22 cellular contexts compared by ENCODE assay signal in the genomic region with DNA sequence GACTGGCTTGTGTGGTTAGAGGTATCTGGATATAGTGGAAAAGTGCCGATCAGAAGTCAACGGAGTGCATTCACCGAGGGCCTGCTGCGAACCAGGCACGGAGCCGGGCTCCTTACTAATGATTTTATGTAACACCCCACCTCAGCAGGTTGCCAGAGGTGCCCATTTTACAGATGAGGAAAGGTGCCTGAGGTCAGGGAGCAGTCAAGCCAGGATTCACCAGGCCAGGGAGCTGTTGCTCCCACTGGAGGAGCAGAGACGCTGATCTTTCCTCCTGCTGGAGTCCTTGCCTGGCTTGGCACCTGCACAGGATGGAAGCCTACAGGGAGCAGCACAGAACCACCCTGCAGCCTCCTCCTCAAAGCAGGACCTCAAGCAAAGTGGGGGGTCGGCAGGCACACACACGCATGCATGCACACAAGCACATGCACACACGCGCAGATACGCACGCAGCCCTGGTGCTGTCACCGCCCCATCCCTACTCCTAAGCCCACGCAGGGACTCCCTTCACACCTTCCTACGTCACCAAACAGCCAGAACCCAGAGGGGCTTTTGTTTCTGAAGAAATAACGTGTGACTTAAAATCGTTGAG. TPM values are rescaled to one million over a fixed set of nuclear protein-coding genes. Genes with fewer than 3 reads are reported as not detected.
"Had no signal": no experiment of that assay in that cellular context is flagged by ENCODE, and none has a peak within 500 bp of the region (broad histone marks: within the 10 kb centered on the region; RNA-seq: fewer than 3 reads in every experiment).

No MANE protein-coding gene starts in this region.

- H3K9me3 Mint-ChIP-seq: memory B cell; natural killer cell treated with Interleukin-12 subunit alpha and Interleukin-12 subunit beta and Interleukin-15 and Interleukin-18, amount 100 ng/mL, for 72 hours; neural crest cell; stimulated activated effector memory CD8-positive, alpha-beta T cell treated with anti-CD3 and anti-CD28 coated beads, Interleukin-12 subunit alpha, Interleukin-12 subunit beta, amount 100 ng/mL, for 72 hours had no signal

- H3K4me3 ChIP-seq: lung, prostate gland, right atrium auricular region, sigmoid colon, suprapubic skin, thyroid gland had no signal

- H3K36me3 ChIP-seq: prostate gland, right atrium auricular region, suprapubic skin, thyroid gland had no signal

- H3K27me3 Mint-ChIP-seq: memory B cell; natural killer cell treated with Interleukin-12 subunit alpha and Interleukin-12 subunit beta and Interleukin-15 and Interleukin-18, amount 100 ng/mL, for 72 hours had no signal

- H3K9me3 ChIP-seq: prostate gland, right atrium auricular region, sigmoid colon, suprapubic skin, thyroid gland had no signal

- H3K27ac ChIP-seq: prostate gland, right atrium auricular region, suprapubic skin, thyroid gland had no signal

- H3K4me3 Mint-ChIP-seq: memory B cell; natural killer cell treated with Interleukin-12 subunit alpha and Interleukin-12 subunit beta and Interleukin-15 and Interleukin-18, amount 100 ng/mL, for 72 hours; neural crest cell; stimulated activated effector memory CD8-positive, alpha-beta T cell treated with anti-CD3 and anti-CD28 coated beads, Interleukin-12 subunit alpha, Interleukin-12 subunit beta, amount 100 ng/mL, for 72 hours had no signal

- DNase-seq: cerebellar nuclear complex; cortex of kidney; effector CD4-positive, alpha-beta T cell; sigmoid colon; stimulated activated CD4-positive, alpha-beta T cell treated with anti-CD3 and anti-CD28 coated beads, Interleukin-2, amount 100 ng/mL, for 24 hours; stimulated activated CD4-positive, alpha-beta T cell treated with anti-CD3 and anti-CD28 coated beads, Interleukin-4, amount 100 ng/mL, for 24 hours; stimulated activated naive CD8-positive, alpha-beta T cell treated with anti-CD3 and anti-CD28 coated beads, Interleukin-15, Interleukin-2, amounts not matched to agents 100 U/mL and 50 U/mL, for 24 hours; thyroid gland; trophoblast cell had no signal

- H3K27ac Mint-ChIP-seq: memory B cell; natural killer cell treated with Interleukin-12 subunit alpha and Interleukin-12 subunit beta and Interleukin-15 and Interleukin-18, amount 100 ng/mL, for 72 hours had no signal

- H3K4me1 ChIP-seq: prostate gland, right atrium auricular region had no signal

- FAIRE-seq: frontal cortex, keratinocyte had no signal

- H3K27me3 ChIP-seq: right atrium auricular region, sigmoid colon, suprapubic skin, thyroid gland had no signal

- H3K36me3 Mint-ChIP-seq: memory B cell; natural killer cell treated with Interleukin-12 subunit alpha and Interleukin-12 subunit beta and Interleukin-15 and Interleukin-18, amount 100 ng/mL, for 72 hours; stimulated activated effector memory CD8-positive, alpha-beta T cell treated with anti-CD3 and anti-CD28 coated beads, Interleukin-12 subunit alpha, Interleukin-12 subunit beta, amount 100 ng/mL, for 72 hours had no signal

RNA-seq across cellular contexts. Expression of a gene that starts 16.2 kb away (rescaled TPM):
- total RNA-seq: mononuclear cell; natural killer cell treated with Interleukin-12 subunit alpha and Interleukin-12 subunit beta and Interleukin-15 and Interleukin-18, amount 100 ng/mL, for 72 hours; osteoblast; right atrium auricular region had no signal
- polyA plus RNA-seq: keratinocyte, liver had no signal

RNA-seq across cellular contexts. Expression of a gene that starts 19.7 kb away (rescaled TPM):
- total RNA-seq: mononuclear cell had no signal
